10 cellular contexts compared by ENCODE assay signal in genomic region chr14:89430271-89430620, GRCh38. TPM values are rescaled to one million over a fixed set of nuclear protein-coding genes. Genes with fewer than 3 reads are reported as not detected.
DNase-seq lines count a peak whose midpoint lies in the region; ATAC-seq, FAIRE-seq and TF ChIP-seq lines count a peak whose summit lies in the region.
"Had no signal": no experiment of that assay in that cellular context is flagged by ENCODE, and none has a peak within 500 bp of the region (broad histone marks: within the 10 kb centered on the region; RNA-seq: fewer than 3 reads in every experiment).

No MANE protein-coding gene starts in this region.

- H3K4me3 ChIP-seq in HUES6 (ENCODE audit: low read depth, low read length): no peak overlapping the region
- H3K4me3 ChIP-seq in H1 (ENCODE audit: extremely low read depth in 1 of 4, insufficient read depth in 2 of 4, low read depth in 3 of 4, low read length in 4 of 4): no peak overlapping the region
- H3K4me3 ChIP-seq: K562 had no signal

- no peak for TF ChIP-seq RAD21 in H1 (IDR thresholded peaks at IDR 0.05 in 1 of 2, conservative IDR thresholded peaks at IDR 0.05 in 1 of 2; ENCODE audit: low read depth in 2 of 2, low read length in 2 of 2)

- H3K27me3 ChIP-seq in HUES6 (ENCODE audit: control insufficient read depth, insufficient read depth, low read length) (no peaks in the 10 kb centered on the region), H1 (replicated peaks in 1 of 4; ENCODE audit: control insufficient read depth in 3 of 4, extremely low read depth in 1 of 4, insufficient read depth in 3 of 4, low read length in 3 of 4) (no peaks in the 10 kb centered on the region)

- peaks cover 3% of the 10 kb centered on the region for H3K79me1 ChIP-seq in H1 (ENCODE audit: low read depth, low read length)

- H3K36me3 Mint-ChIP-seq in T-helper 2 cell treated with Interferon-gamma antibody and Interleukin-4, amounts not matched to agents 5 μg/mL and 100 μg/mL, for 36 hours (ENCODE audit: low read depth): peaks cover 10% of the 10 kb centered on the region
- peaks cover 5% of the 10 kb centered on the region for H3K36me3 Mint-ChIP-seq in stimulated activated memory B cell treated with anti-CD40 and anti-IgM and Interleukin-4, amounts not matched to agents 10 μg/mL and 1 μg/mL and 100 μg/mL, for 72 hours

- no peak for FAIRE-seq in H1 (lab: Jason Lieb, UNC)
- FAIRE-seq: K562 had no signal

- no peak for TF ChIP-seq EP300 in H1 (IDR thresholded peaks at IDR 0.05; ENCODE audit: borderline replicate concordance in 1 of 2, low read depth in 2 of 2, low read length in 2 of 2)

- H3K23me2 ChIP-seq in H1 (ENCODE audit: low read depth, low read length): no peaks in the 10 kb centered on the region

- H3K18ac ChIP-seq in H1 (ENCODE audit: extremely low read depth, low read length): no peak overlapping the region; the same call in 1 of the 2 replicates

- no peak overlapping the region for H4K5ac ChIP-seq in H1 (ENCODE audit: insufficient read length, low read depth, low read length)

- H3K27me3 Mint-ChIP-seq in T-helper 2 cell treated with Interferon-gamma antibody and Interleukin-4, amounts not matched to agents 5 μg/mL and 100 μg/mL, for 36 hours (ENCODE audit: low read depth): no peaks in the 10 kb centered on the region
- H3K27me3 Mint-ChIP-seq in stimulated activated memory B cell treated with anti-CD40 and anti-IgM and Interleukin-4, amounts not matched to agents 10 μg/mL and 1 μg/mL and 100 μg/mL, for 72 hours: no peaks in the 10 kb centered on the region

- peak overlapping the region; percentile 92 for H3K27ac Mint-ChIP-seq in T-helper 2 cell treated with Interferon-gamma antibody and Interleukin-4, amounts not matched to agents 5 μg/mL and 100 μg/mL, for 36 hours
- H3K27ac Mint-ChIP-seq in stimulated activated memory B cell treated with anti-CD40 and anti-IgM and Interleukin-4, amounts not matched to agents 10 μg/mL and 1 μg/mL and 100 μg/mL, for 72 hours: peak overlapping the region; percentile 88

- H2BK12ac ChIP-seq in H1 (ENCODE audit: low read depth, low read length): no peak overlapping the region

- H3K14ac ChIP-seq in H1 (ENCODE audit: insufficient read length): no peak overlapping the region

- TF ChIP-seq POLR2A in H1 (IDR thresholded peaks at IDR 0.05; ENCODE audit: control extremely low read depth in 1 of 2, low read depth in 2 of 2, low read length in 2 of 2): no peak

- no peak overlapping the region for H2AK5ac ChIP-seq in H1 (ENCODE audit: low read depth, low read length)

- no peak overlapping the region for H3K23ac ChIP-seq in H1 (ENCODE audit: insufficient read length)

- H3K4me1 Mint-ChIP-seq in T-helper 2 cell treated with Interferon-gamma antibody and Interleukin-4, amounts not matched to agents 5 μg/mL and 100 μg/mL, for 36 hours (ENCODE audit: low read depth): peaks cover 51% of the 10 kb centered on the region
- peaks cover 59% of the 10 kb centered on the region for H3K4me1 Mint-ChIP-seq in stimulated activated memory B cell treated with anti-CD40 and anti-IgM and Interleukin-4, amounts not matched to agents 10 μg/mL and 1 μg/mL and 100 μg/mL, for 72 hours

- H3K36me3 ChIP-seq in HUES6 (ENCODE audit: control insufficient read depth, insufficient read depth, low read length) (no peaks in the 10 kb centered on the region), H1 (ENCODE audit: control insufficient read depth in 2 of 4, insufficient read depth in 4 of 4, low read length in 3 of 4) (no peaks in the 10 kb centered on the region)

- no peaks in the 10 kb centered on the region for H3K9me3 ChIP-seq in HUES6 (ENCODE audit: control insufficient read depth, insufficient read depth, low read depth, low read length)
- H3K9me3 ChIP-seq in H1 (ENCODE audit: insufficient read depth in 2 of 2, low read depth in 1 of 2, low read length in 1 of 2): no peaks in the 10 kb centered on the region

- DNase-seq in T-helper 2 cell treated with Interferon-gamma antibody and Interleukin-4, amounts not matched to agents 5 μg/mL and 100 μg/mL, for 36 hours (ENCODE audit: low spot score): no peak
- no peak for DNase-seq in T-helper 2 cell
- no peak for DNase-seq in H1 (ENCODE audit: low read depth in 1 of 2, low spot score in 2 of 2)
- no peak for DNase-seq in stimulated activated CD4-positive, alpha-beta T cell treated with anti-CD3 and anti-CD28 coated beads, Interleukin-4, amount 100 ng/mL, for 1 hour
- no peak for DNase-seq in NCI-H1436 (lab: John Stamatoyannopoulos, UW)
- DNase-seq in MV-4-11 (lab: John Stamatoyannopoulos, UW): no peak
- DNase-seq: effector CD8-positive, alpha-beta T cell had no signal

- ATAC-seq in stimulated activated memory B cell treated with anti-CD40 and anti-IgM and Interleukin-4, amounts not matched to agents 10 μg/mL and 1 μg/mL and 100 μg/mL, for 72 hours: no peak
- ATAC-seq: K562 had no signal

- H2BK120ac ChIP-seq in H1 (replicated peaks; ENCODE audit: low read depth, low read length): no peak overlapping the region

- H3K4ac ChIP-seq in H1 (replicated peaks; ENCODE audit: insufficient read length, low read depth, low read length): no peak overlapping the region

- TF ChIP-seq CTCF in H1 (IDR thresholded peaks at IDR 0.05; ENCODE audit: control extremely low read depth in 1 of 3, insufficient read depth in 1 of 3, low read depth in 1 of 3, low read length in 3 of 3): no peak

- no peak overlapping the region for H2BK15ac ChIP-seq in H1 (ENCODE audit: low read length)

- H3K4me1 ChIP-seq in HUES6 (ENCODE audit: control insufficient read depth, insufficient read depth, low read length) (peaks cover 37% of the 10 kb centered on the region), H1 (replicated peaks in 1 of 4; ENCODE audit: control insufficient read depth in 3 of 4, insufficient read depth in 4 of 4, low read length in 3 of 4) (peaks cover 6 to 20% (median 11%) of the 10 kb centered on the region in 4 experiments; a peak in 6 of 7 replicates)

- no peak overlapping the region for H3K4me2 ChIP-seq in H1 (ENCODE audit: insufficient read depth in 1 of 2, low read depth in 2 of 2, low read length in 2 of 2)

- peak overlapping the region; percentile 44; the same call in 1 of the 2 replicates for H2BK5ac ChIP-seq in H1 (ENCODE audit: low read depth, low read length)

- peaks cover 0 to 74% of the 10 kb centered on the region in 2 experiments; a peak in 2 of 4 replicates for H3K79me2 ChIP-seq in H1 (ENCODE audit: control insufficient read depth in 1 of 2, insufficient read depth in 2 of 2, low read length in 2 of 2)

- no peak overlapping the region for H2BK20ac ChIP-seq in H1 (ENCODE audit: low read length)

- no peak overlapping the region for H2AFZ ChIP-seq in H1 (ENCODE audit: low read length)

- H3K4me3 Mint-ChIP-seq in T-helper 2 cell treated with Interferon-gamma antibody and Interleukin-4, amounts not matched to agents 5 μg/mL and 100 μg/mL, for 36 hours: peak overlapping the region; percentile 86
- H3K4me3 Mint-ChIP-seq in stimulated activated memory B cell treated with anti-CD40 and anti-IgM and Interleukin-4, amounts not matched to agents 10 μg/mL and 1 μg/mL and 100 μg/mL, for 72 hours: peak overlapping the region; percentile 79

- no peaks in the 10 kb centered on the region for H3K9me3 Mint-ChIP-seq in T-helper 2 cell treated with Interferon-gamma antibody and Interleukin-4, amounts not matched to agents 5 μg/mL and 100 μg/mL, for 36 hours
- no peaks in the 10 kb centered on the region for H3K9me3 Mint-ChIP-seq in stimulated activated memory B cell treated with anti-CD40 and anti-IgM and Interleukin-4, amounts not matched to agents 10 μg/mL and 1 μg/mL and 100 μg/mL, for 72 hours

- POLR2A ChIA-PET in H1 (lab: Charles Lee; ENCODE audit: partially characterized antibody): interaction anchor here (1.0 to 1.6 kb wide), 2 partner anchors 22 to 62 kb away, joined by 3 read pairs; no protein-coding TSS in a partner anchor

- H4K20me1 ChIP-seq in H1 (replicated peaks in 1 of 2; ENCODE audit: control insufficient read depth in 1 of 2, insufficient read depth in 2 of 2, low read length in 2 of 2): no peaks in the 10 kb centered on the region

- 74% methylated on average over 1 of the region's 1 CpG; no CpG with 5 or more reads in 1 of the 2 experiments for WGBS in H1 (ENCODE audit: extremely low coverage in 1 of 2, insufficient coverage in 1 of 2, insufficient read length in 1 of 2, insufficient replicate concordance in 2 of 2, low coverage in 1 of 2, low lambda C conversion rate in 2 of 2, missing lambda C conversion rate in 1 of 2), 2 experiments

- no peak overlapping the region for H3K56ac ChIP-seq in H1 (replicated peaks; ENCODE audit: insufficient read length, low read depth, low read length)

- H3K9ac ChIP-seq in HUES6 (ENCODE audit: low read length): no peak overlapping the region
- H3K9ac ChIP-seq in H1 (replicated peaks in 1 of 4; ENCODE audit: extremely low read depth in 1 of 4, low read depth in 3 of 4, low read length in 3 of 4): no peak overlapping the region

- H4K8ac ChIP-seq in H1 (ENCODE audit: extremely low read depth, insufficient read depth, low read length): no peak overlapping the region

- no peak overlapping the region for H4K91ac ChIP-seq in H1 (replicated peaks; ENCODE audit: insufficient read length, low read length)

- CTCF ChIA-PET in H1 (lab: Charles Lee; ENCODE audit: partially characterized antibody): no interaction called here

- H3K27ac ChIP-seq in HUES6 (ENCODE audit: low read depth, low read length): peak overlapping the region; percentile 66
- H3K27ac ChIP-seq in H1 (ENCODE audit: low read depth, low read length): no peak overlapping the region

TF ChIP-seq in H1, 55 proteins besides CTCF, POLR2A, EP300 and RAD21 (continues in another document):
- TF ChIP-seq EZH2 (IDR thresholded peaks at IDR 0.05; ENCODE audit: low read depth, low read length, severe bottlenecking) (no peak), RFX5 (IDR thresholded peaks at IDR 0.05; ENCODE audit: borderline replicate concordance, low read depth, low read length) (no peak), HDAC6 (IDR thresholded peaks at IDR 0.05; ENCODE audit: low read depth, low read length) (no peak)

RNA-seq across cellular contexts. Expression of gene FOXN3, which starts 13.2 kb away (rescaled TPM):
- total RNA-seq in H1 (2021; fragmentation: NEBNext Ultra II Directional; extraction: Animal tissue kit (Norgen Biotek cat#: 25700)): 165 and 178 TPM in 2 replicates
- 52.6 and 76.3 TPM in 2 replicates for polyA plus RNA-seq in H1 (2011; rRNA removed)
- 50.2 TPM for polyA plus RNA-seq in H1 (2011; cell fraction: cytosol; rRNA removed)
- 191 TPM for polyA plus RNA-seq in H1 (2011; cell fraction: nucleus; rRNA removed)
- 51.0 to 70.0 TPM (median 65.0 TPM) in 4 replicates for polyA plus RNA-seq in H1 (2012, experiment 1 of 2)
- polyA plus RNA-seq in H1 (2012, experiment 2 of 2): 16.0 TPM
- 81.3 TPM for polyA plus RNA-seq in H1 (2013, experiment 1 of 2)
- 76.7 TPM for polyA plus RNA-seq in H1 (2013, experiment 2 of 2)
- 259 and 262 TPM in 2 replicates for polyA minus RNA-seq in H1 (2011; rRNA and poly(A)+ RNA removed)
- 110 TPM for polyA minus RNA-seq in H1 (2011; cell fraction: cytosol; rRNA and poly(A)+ RNA removed)
- 411 TPM for polyA minus RNA-seq in H1 (2011; cell fraction: nucleus; rRNA and poly(A)+ RNA removed)
